ENCODE assay signal across 1 cellular context in genomic region chr5:172733179-172733973, GRCh38.
TF ChIP-seq lines count a peak whose summit lies in the region.

No MANE protein-coding gene starts in this region.

TF ChIP-seq in K562, 482 proteins besides CTCF, POLR2A, EP300 and RAD21 (continued from another document):
- no peak for TF ChIP-seq ZC3H4 (CRISPR knock-in tag; IDR thresholded peaks at IDR 0.05; ENCODE audit: borderline replicate concordance)
TF ChIP-seq in K562: peak in this region for 3.
